In genomic region chr17:18866866-18867813, GRCh38 we compare ENCODE assay signal across 1 cellular context.
TF ChIP-seq lines count a peak whose summit lies in the region.

No MANE protein-coding gene starts in this region.

TF ChIP-seq in liver, 16 proteins besides CTCF, POLR2A, EP300 and RAD21 (continued from another document):
- TF ChIP-seq ATF3 (IDR thresholded peaks at IDR 0.05) (peak; percentile 49), JUND (IDR thresholded peaks at IDR 0.05) (peak; percentile 64 to 74)
